ENCODE assay signal across 22 cellular contexts in the genomic region with DNA sequence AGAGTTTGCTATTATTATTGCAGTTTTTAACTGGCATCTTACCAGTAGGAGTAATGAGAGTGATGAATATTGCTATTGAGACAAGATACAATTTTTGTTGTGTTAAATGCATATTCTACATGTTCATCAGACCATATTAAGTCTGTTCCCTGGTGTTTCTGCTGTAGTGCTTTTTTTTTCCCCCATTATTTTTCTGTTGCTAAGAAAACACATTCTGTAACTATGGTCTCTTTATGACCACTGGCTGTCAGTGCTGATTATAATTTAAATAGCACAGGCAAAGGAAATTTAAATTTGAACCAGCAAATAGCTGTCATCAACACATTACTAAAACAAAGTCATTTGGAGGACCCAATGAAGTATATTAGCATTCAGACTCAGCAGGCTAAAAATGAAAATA.
A peak's percentile ranks its signal among the peaks of the same experiment; 100 is the strongest.
DNase-seq lines count a peak whose midpoint lies in the region; ATAC-seq and TF ChIP-seq lines count a peak whose summit lies in the region.
"Had no signal": no experiment of that assay in that cellular context is flagged by ENCODE, and none has a peak within 500 bp of the region (broad histone marks: within the 10 kb centered on the region; RNA-seq: fewer than 3 reads in every experiment).

No MANE protein-coding gene starts in this region.

- H3K4me3 ChIP-seq in HUES48 (ENCODE audit: low read depth, low read length) = no peak overlapping the region; the same call in 1 of the 2 replicates
- H3K4me3 ChIP-seq: K562, MG63 had no signal

- H3K27ac ChIP-seq in HUES48 (ENCODE audit: low read depth, low read length) = peak overlapping the region; percentile 22
- H3K27ac ChIP-seq: HL-60 had no signal

- peaks cover 15% of the 10 kb centered on the region for H3K9me3 ChIP-seq in HUES48 (ENCODE audit: control insufficient read depth, insufficient read depth, low read length)

- H3K36me3 ChIP-seq in HUES48 (ENCODE audit: control insufficient read depth, insufficient read depth, low read length) = no peaks in the 10 kb centered on the region
- H3K36me3 ChIP-seq: MG63 had no signal

- DNase-seq in dermis blood vessel endothelial cell (peak; percentile 1), left kidney (ENCODE audit: low read depth, low spot score) (peak; percentile 31), pons (ENCODE audit: low spot score) (no peak), hypothalamus (lab: John Stamatoyannopoulos, UW) (no peak), SW 1271 (lab: John Stamatoyannopoulos, UW) (no peak), epidermal melanocyte (ENCODE audit: insufficient read length, low spot score) (no peak)
- DNase-seq: Calu3; DND-41; H9; Kasumi-1; MG63; NCI-H2029; NCI-H446; NCI-H524 treated with DMSO at 0.1 percent for 48 hours; NCI-H774; NK-92 treated with Interleukin-12 subunit alpha and Interleukin-12 subunit beta, amount 100 ng/mL, for 24 hours; Right ventricle myocardium superior; RPMI8226 had no signal

- peaks cover 29% of the 10 kb centered on the region for H3K4me1 ChIP-seq in HUES48 (ENCODE audit: control insufficient read depth, insufficient read depth, low read length)

- ATAC-seq in SK-N-SH treated with all-trans-retinoic acid at 6 μM for 48 hours = peak; percentile 32; the same call in 2 of the 3 replicates
- ATAC-seq: K562 had no signal

- H3K9ac ChIP-seq in HUES48 (ENCODE audit: low read depth, low read length) = no peak overlapping the region

- H3K27me3 ChIP-seq in HUES48 (ENCODE audit: control insufficient read depth, insufficient read depth, low read length) = no peaks in the 10 kb centered on the region
- H3K27me3 ChIP-seq: MG63 had no signal

TF ChIP-seq in SK-N-SH treated with all-trans-retinoic acid at 6 μM for 48 hours, 23 proteins besides CTCF, POLR2A, EP300 and RAD21:
- TF ChIP-seq, protein P1, sequence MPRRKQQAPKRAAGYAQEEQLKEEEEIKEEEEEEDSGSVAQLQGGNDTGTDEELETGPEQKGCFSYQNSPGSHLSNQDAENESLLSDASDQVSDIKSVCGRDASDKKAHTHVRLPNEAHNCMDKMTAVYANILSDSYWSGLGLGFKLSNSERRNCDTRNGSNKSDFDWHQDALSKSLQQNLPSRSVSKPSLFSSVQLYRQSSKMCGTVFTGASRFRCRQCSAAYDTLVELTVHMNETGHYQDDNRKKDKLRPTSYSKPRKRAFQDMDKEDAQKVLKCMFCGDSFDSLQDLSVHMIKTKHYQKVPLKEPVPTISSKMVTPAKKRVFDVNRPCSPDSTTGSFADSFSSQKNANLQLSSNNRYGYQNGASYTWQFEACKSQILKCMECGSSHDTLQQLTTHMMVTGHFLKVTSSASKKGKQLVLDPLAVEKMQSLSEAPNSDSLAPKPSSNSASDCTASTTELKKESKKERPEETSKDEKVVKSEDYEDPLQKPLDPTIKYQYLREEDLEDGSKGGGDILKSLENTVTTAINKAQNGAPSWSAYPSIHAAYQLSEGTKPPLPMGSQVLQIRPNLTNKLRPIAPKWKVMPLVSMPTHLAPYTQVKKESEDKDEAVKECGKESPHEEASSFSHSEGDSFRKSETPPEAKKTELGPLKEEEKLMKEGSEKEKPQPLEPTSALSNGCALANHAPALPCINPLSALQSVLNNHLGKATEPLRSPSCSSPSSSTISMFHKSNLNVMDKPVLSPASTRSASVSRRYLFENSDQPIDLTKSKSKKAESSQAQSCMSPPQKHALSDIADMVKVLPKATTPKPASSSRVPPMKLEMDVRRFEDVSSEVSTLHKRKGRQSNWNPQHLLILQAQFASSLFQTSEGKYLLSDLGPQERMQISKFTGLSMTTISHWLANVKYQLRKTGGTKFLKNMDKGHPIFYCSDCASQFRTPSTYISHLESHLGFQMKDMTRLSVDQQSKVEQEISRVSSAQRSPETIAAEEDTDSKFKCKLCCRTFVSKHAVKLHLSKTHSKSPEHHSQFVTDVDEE (CRISPR knock-in tag; IDR thresholded peaks at IDR 0.05) = no peak
- TF ChIP-seq CSDC2 (CRISPR knock-in tag; IDR thresholded peaks at IDR 0.05) (no peak), GLIS3 (CRISPR knock-in tag; IDR thresholded peaks at IDR 0.05) (no peak), ZFP30 (CRISPR knock-in tag; IDR thresholded peaks at IDR 0.05) (no peak), RARB (CRISPR knock-in tag; IDR thresholded peaks at IDR 0.05) (no peak), SNAI2 (CRISPR knock-in tag; IDR thresholded peaks at IDR 0.05) (no peak), ISL1 (CRISPR knock-in tag; IDR thresholded peaks at IDR 0.05) (no peak), ZFP3 (CRISPR knock-in tag; IDR thresholded peaks at IDR 0.05) (no peak), PPARA (CRISPR knock-in tag; IDR thresholded peaks at IDR 0.05; ENCODE audit: borderline replicate concordance) (no peak), ZNF565 (CRISPR knock-in tag; conservative IDR thresholded peaks at IDR 0.05; ENCODE audit: low read depth) (no peak), ZC3H10 (CRISPR knock-in tag; IDR thresholded peaks at IDR 0.05) (no peak), ZNF70 (CRISPR knock-in tag; IDR thresholded peaks at IDR 0.05) (no peak), BACH2 (CRISPR knock-in tag; IDR thresholded peaks at IDR 0.05; ENCODE audit: borderline replicate concordance) (no peak), OSR1 (CRISPR knock-in tag; IDR thresholded peaks at IDR 0.05) (no peak)
- TF ChIP-seq, protein P2, sequence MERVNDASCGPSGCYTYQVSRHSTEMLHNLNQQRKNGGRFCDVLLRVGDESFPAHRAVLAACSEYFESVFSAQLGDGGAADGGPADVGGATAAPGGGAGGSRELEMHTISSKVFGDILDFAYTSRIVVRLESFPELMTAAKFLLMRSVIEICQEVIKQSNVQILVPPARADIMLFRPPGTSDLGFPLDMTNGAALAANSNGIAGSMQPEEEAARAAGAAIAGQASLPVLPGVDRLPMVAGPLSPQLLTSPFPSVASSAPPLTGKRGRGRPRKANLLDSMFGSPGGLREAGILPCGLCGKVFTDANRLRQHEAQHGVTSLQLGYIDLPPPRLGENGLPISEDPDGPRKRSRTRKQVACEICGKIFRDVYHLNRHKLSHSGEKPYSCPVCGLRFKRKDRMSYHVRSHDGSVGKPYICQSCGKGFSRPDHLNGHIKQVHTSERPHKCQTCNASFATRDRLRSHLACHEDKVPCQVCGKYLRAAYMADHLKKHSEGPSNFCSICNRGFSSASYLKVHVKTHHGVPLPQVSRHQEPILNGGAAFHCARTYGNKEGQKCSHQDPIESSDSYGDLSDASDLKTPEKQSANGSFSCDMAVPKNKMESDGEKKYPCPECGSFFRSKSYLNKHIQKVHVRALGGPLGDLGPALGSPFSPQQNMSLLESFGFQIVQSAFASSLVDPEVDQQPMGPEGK (CRISPR knock-in tag; IDR thresholded peaks at IDR 0.05; ENCODE audit: borderline replicate concordance) = no peak
- TF ChIP-seq, protein P3, sequence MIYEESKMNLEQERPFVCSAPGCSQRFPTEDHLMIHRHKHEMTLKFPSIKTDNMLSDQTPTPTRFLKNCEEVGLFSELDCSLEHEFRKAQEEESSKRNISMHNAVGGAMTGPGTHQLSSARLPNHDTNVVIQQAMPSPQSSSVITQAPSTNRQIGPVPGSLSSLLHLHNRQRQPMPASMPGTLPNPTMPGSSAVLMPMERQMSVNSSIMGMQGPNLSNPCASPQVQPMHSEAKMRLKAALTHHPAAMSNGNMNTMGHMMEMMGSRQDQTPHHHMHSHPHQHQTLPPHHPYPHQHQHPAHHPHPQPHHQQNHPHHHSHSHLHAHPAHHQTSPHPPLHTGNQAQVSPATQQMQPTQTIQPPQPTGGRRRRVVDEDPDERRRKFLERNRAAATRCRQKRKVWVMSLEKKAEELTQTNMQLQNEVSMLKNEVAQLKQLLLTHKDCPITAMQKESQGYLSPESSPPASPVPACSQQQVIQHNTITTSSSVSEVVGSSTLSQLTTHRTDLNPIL (CRISPR knock-in tag; IDR thresholded peaks at IDR 0.05; ENCODE audit: low read depth) = no peak
- TF ChIP-seq, protein P4, sequence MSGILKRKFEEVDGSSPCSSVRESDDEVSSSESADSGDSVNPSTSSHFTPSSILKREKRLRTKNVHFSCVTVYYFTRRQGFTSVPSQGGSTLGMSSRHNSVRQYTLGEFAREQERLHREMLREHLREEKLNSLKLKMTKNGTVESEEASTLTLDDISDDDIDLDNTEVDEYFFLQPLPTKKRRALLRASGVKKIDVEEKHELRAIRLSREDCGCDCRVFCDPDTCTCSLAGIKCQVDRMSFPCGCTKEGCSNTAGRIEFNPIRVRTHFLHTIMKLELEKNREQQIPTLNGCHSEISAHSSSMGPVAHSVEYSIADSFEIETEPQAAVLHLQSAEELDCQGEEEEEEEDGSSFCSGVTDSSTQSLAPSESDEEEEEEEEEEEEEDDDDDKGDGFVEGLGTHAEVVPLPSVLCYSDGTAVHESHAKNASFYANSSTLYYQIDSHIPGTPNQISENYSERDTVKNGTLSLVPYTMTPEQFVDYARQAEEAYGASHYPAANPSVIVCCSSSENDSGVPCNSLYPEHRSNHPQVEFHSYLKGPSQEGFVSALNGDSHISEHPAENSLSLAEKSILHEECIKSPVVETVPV (CRISPR knock-in tag; IDR thresholded peaks at IDR 0.05) = no peak

Comparison
In these comparisons a context has a peak if more than half of its experiments do, and no peak if none do; other contexts are left out.
1. DNase-seq: peak in dermis blood vessel endothelial cell (single experiment) and left kidney (single experiment); none in pons (single experiment), hypothalamus (0 of 51), SW 1271 (0 of 2) and epidermal melanocyte (single experiment).